In genomic region chr9:83536332-83536731, GRCh38 we compare ENCODE assay signal across 22 cellular contexts. TPM values are rescaled to one million over a fixed set of nuclear protein-coding genes. Genes with fewer than 3 reads are reported as not detected.
DNase-seq lines count a peak whose midpoint lies in the region; ATAC-seq and TF ChIP-seq lines count a peak whose summit lies in the region.
"Had no signal": no experiment of that assay in that cellular context is flagged by ENCODE, and none has a peak within 500 bp of the region (broad histone marks: within the 10 kb centered on the region; RNA-seq: fewer than 3 reads in every experiment).

No MANE protein-coding gene starts in this region.

- no peaks in the 10 kb centered on the region for H3K79me2 ChIP-seq in neural progenitor cell (ENCODE audit: low read depth)

- peak overlapping the region; percentile 88; the same call in 1 of the 2 replicates for H3K4me3 Mint-ChIP-seq in HFFc6
- H3K4me3 Mint-ChIP-seq in neural progenitor cell = no peak overlapping the region
- H3K4me3 Mint-ChIP-seq in Caco-2 (ENCODE audit: unreplicated experiment) = no peak overlapping the region
- H3K4me3 Mint-ChIP-seq: activated T-cell treated with anti-CD3 and anti-CD28 coated beads, Interleukin-2, amount 50 U/mL, for 4 hours; effector memory CD8-positive, alpha-beta T cell had no signal

- H4K20me1 ChIP-seq in neural progenitor cell (ENCODE audit: low read depth) = no peaks in the 10 kb centered on the region

- ATAC-seq in HG03039 (IDR thresholded peaks at IDR 0.05; ENCODE audit: unreplicated experiment) (no peak), upper lobe of left lung (ENCODE audit: low FRiP score in 2 of 2) (no peak)
- ATAC-seq: activated T-cell treated with anti-CD3 and anti-CD28 coated beads, Interleukin-2, amount 50 U/mL, for 4 hours; effector memory CD8-positive, alpha-beta T cell had no signal

- no peak for TF ChIP-seq EP300 in upper lobe of left lung (IDR thresholded peaks at IDR 0.05)

- CTCF ChIA-PET in Caco-2 (lab: Charles Lee) = no interaction called here

- H3K27me3 Mint-ChIP-seq in HFFc6 (ENCODE audit: insufficient read depth) = peaks cover 3% of the 10 kb centered on the region; the same call in 1 of the 2 replicates
- H3K27me3 Mint-ChIP-seq in neural progenitor cell (ENCODE audit: insufficient read depth, low read depth) = peaks cover 29% of the 10 kb centered on the region
- H3K27me3 Mint-ChIP-seq in Caco-2 (ENCODE audit: insufficient read depth, unreplicated experiment) = peaks cover 10% of the 10 kb centered on the region

- H3K36me3 ChIP-seq in neural progenitor cell (no peaks in the 10 kb centered on the region), Caco-2 (ENCODE audit: control insufficient read depth, insufficient read depth, low read length) (no peaks in the 10 kb centered on the region), upper lobe of left lung (no peaks in the 10 kb centered on the region)
- H3K36me3 ChIP-seq: esophagus squamous epithelium, prostate gland, vagina had no signal

- H3F3A ChIP-seq in neural progenitor cell (ENCODE audit: low read depth) = peaks cover 12% of the 10 kb centered on the region

- peak overlapping the region; percentile 81 for H3K4me2 ChIP-seq in neural progenitor cell
- H3K4me2 ChIP-seq: KMS-11 had no signal

- H3K9me3 Mint-ChIP-seq in HFFc6 = no peaks in the 10 kb centered on the region
- no peaks in the 10 kb centered on the region for H3K9me3 Mint-ChIP-seq in neural progenitor cell
- H3K9me3 Mint-ChIP-seq in Caco-2 (ENCODE audit: unreplicated experiment) = no peaks in the 10 kb centered on the region
- H3K9me3 Mint-ChIP-seq: activated T-cell treated with anti-CD3 and anti-CD28 coated beads, Interleukin-2, amount 50 U/mL, for 4 hours; effector memory CD8-positive, alpha-beta T cell had no signal

- peaks cover 47% of the 10 kb centered on the region for H3K27me3 ChIP-seq in neural progenitor cell
- no peaks in the 10 kb centered on the region for H3K27me3 ChIP-seq in Caco-2 (replicated peaks; ENCODE audit: control insufficient read depth, insufficient read depth, low read length)
- H3K27me3 ChIP-seq in upper lobe of left lung = peaks cover 0 to 7% (median 0%) of the 10 kb centered on the region in 4 donors
- H3K27me3 ChIP-seq: vagina had no signal

- no peak for TF ChIP-seq CTCF in HFFc6 (IDR thresholded peaks at IDR 0.05)
- TF ChIP-seq CTCF in neural progenitor cell (IDR thresholded peaks at IDR 0.05) = no peak
- no peak for TF ChIP-seq CTCF in Caco-2 (IDR thresholded peaks at IDR 0.05; ENCODE audit: insufficient read depth in 1 of 2, low read depth in 1 of 2, low read length in 1 of 2, severe bottlenecking in 1 of 2, unreplicated experiment in 1 of 2)
- no peak for TF ChIP-seq CTCF in upper lobe of left lung (IDR thresholded peaks at IDR 0.05)

- H3K4me3 ChIP-seq in neural progenitor cell (peak overlapping the region; percentile 5), Caco-2 (ENCODE audit: low read depth, low read length) (no peak overlapping the region), upper lobe of left lung (no peak overlapping the region)
- H3K4me3 ChIP-seq: lung, prostate gland, SK-N-MC had no signal

- no peak overlapping the region for H3K9ac ChIP-seq in neural progenitor cell
- H3K9ac ChIP-seq: KMS-11 had no signal

- intact Hi-C loops in Caco-2 (cut with micrococcal nuclease; ENCODE audit: unreplicated experiment) = no loop called here

- H3K4me1 Mint-ChIP-seq in HFFc6 (ENCODE audit: low read depth) (peaks cover 51% of the 10 kb centered on the region), neural progenitor cell (peaks cover 21% of the 10 kb centered on the region), Caco-2 (ENCODE audit: low read depth, unreplicated experiment) (no peaks in the 10 kb centered on the region)

- H3K27ac ChIP-seq in neural progenitor cell (no peak overlapping the region), upper lobe of left lung (no peak overlapping the region)
- H3K27ac ChIP-seq: esophagus squamous epithelium, KMS-11, prostate gland, SK-N-MC, skin epidermis, vagina had no signal

- peaks cover 32% of the 10 kb centered on the region for H3K4me1 ChIP-seq in neural progenitor cell
- H3K4me1 ChIP-seq in Caco-2 = no peaks in the 10 kb centered on the region
- peaks cover 8 to 23% (median 18%) of the 10 kb centered on the region in 4 donors for H3K4me1 ChIP-seq in upper lobe of left lung
- H3K4me1 ChIP-seq: prostate gland had no signal

- POLR2A ChIA-PET in Caco-2 (lab: Charles Lee) = no interaction called here

- H3K9me3 ChIP-seq in neural progenitor cell (ENCODE audit: low read depth) = no peaks in the 10 kb centered on the region
- H3K9me3 ChIP-seq in Caco-2 = no peaks in the 10 kb centered on the region
- H3K9me3 ChIP-seq in upper lobe of left lung = no peaks in the 10 kb centered on the region
- H3K9me3 ChIP-seq: esophagus squamous epithelium, prostate gland, vagina had no signal

- BruUV-seq in Caco-2 (replicated peaks; lab: Mats Ljungman, UMichigan) = no TSS peak

- no peak overlapping the region for H2AFZ ChIP-seq in neural progenitor cell (replicated peaks)

- H3K27ac Mint-ChIP-seq in HFFc6 (no peak overlapping the region), neural progenitor cell (no peak overlapping the region), Caco-2 (ENCODE audit: unreplicated experiment) (no peak overlapping the region)
- H3K27ac Mint-ChIP-seq: effector memory CD8-positive, alpha-beta T cell had no signal

- 33 to 47% methylated on average over 1 of the region's 1 CpG for WGBS in upper lobe of left lung, 2 donors

- peak; percentile 60 for DNase-seq in NCI-H510A treated with DMSO at 0.1 percent for 48 hours (lab: John Stamatoyannopoulos, UW)
- no peak for DNase-seq in NCI-H510A (lab: John Stamatoyannopoulos, UW)
- no peak for DNase-seq in HFFc6
- peak; percentile 14 for DNase-seq in SK-N-DZ (ENCODE audit: low spot score)
- peak; percentile 31 for DNase-seq in neural progenitor cell (ENCODE audit: low spot score)
- DNase-seq in Caco-2 = no peak
- DNase-seq in upper lobe of left lung = no peak
- DNase-seq: activated CD4-positive, alpha-beta T cell treated with anti-CD3 and anti-CD28 coated beads for 4 hours; activated naive CD4-positive, alpha-beta T cell; activated T-cell treated with anti-CD3 and anti-CD28 coated beads, Interleukin-2, amount 50 U/mL, for 4 hours; effector memory CD8-positive, alpha-beta T cell; esophagus squamous epithelium; NCI-H2227 treated with DMSO at 0.1 percent for 48 hours; stimulated activated CD4-positive, alpha-beta T cell treated with anti-CD3 and anti-CD28 coated beads, Interleukin-1b, Interleukin-23, amount 100 ng/mL, for 48 hours; T-helper 2 cell had no signal

- H3K36me3 Mint-ChIP-seq in HFFc6 (ENCODE audit: low read depth) (no peaks in the 10 kb centered on the region), neural progenitor cell (no peaks in the 10 kb centered on the region), Caco-2 (ENCODE audit: insufficient read depth, unreplicated experiment) (no peaks in the 10 kb centered on the region)

- TF ChIP-seq POLR2A in upper lobe of left lung (IDR thresholded peaks at IDR 0.05) = no peak

RNA-seq across cellular contexts. Expression of gene FRMD3, which starts 1.9 kb away (rescaled TPM):
- 10 to 100 TPM in 4 of 6 experiments, 1 to 10 TPM in 2; 4.0 to 14.9 (median 12.7) TPM for total RNA-seq in HFFc6 (2021; fragmentation: NEBNext Ultra II Directional; extraction: Animal tissue kit (Norgen Biotek cat#: 25700))
- 1.7 and 2.3 TPM in 2 replicates for polyA plus RNA-seq in SK-N-DZ (2014; cell fraction: cytosol; rRNA removed)
- polyA plus RNA-seq in SK-N-DZ (2014; cell fraction: nucleus; rRNA removed) = 1.5 and 1.9 TPM in 2 replicates
- total RNA-seq in neural progenitor cell (ENCODE audit: low replicate concordance) (1.8 and 1.9 TPM in 2 replicates), Caco-2 (2022) (0.12 TPM in 1 of 2 replicates, not detected in the other), upper lobe of left lung (10 to 100 TPM in 3 of 6 donors, 1 to 10 TPM in 3; 5.6 to 33.4 (median 10.4) TPM)

Comparison
In these comparisons a context has a peak if more than half of its experiments do, and no peak if none do; other contexts are left out.
1. DNase-seq: peak in NCI-H510A treated with DMSO at 0.1 percent for 48 hours (single experiment), SK-N-DZ (single experiment) and neural progenitor cell (single experiment); none in NCI-H510A (single experiment), HFFc6 (single experiment), Caco-2 (0 of 2) and upper lobe of left lung (0 of 2).